Comparison of ENCODE assay signal across 24 cellular contexts in the genomic region with DNA sequence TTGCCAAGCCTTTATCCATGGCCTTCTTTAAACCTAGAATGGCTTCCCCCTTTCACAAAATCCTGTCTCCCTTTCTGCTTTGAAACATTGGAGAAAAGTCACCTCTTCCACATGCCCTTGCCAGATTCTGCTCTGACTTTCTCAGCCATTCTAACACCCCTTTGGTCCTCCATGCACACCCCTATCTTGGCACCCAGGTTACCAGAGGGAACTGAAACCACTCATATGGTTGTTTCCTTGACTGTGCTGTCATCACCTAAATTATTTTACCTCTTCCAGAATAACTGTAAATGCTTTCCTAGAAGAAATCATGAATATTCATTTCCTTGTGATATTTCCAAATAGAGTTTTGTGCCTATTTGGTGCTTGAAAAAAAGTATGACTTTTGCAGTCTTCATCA.
DNase-seq lines count a peak whose midpoint lies in the region; ATAC-seq, FAIRE-seq and TF ChIP-seq lines count a peak whose summit lies in the region.
"Had no signal": no experiment of that assay in that cellular context is flagged by ENCODE, and none has a peak within 500 bp of the region (broad histone marks: within the 10 kb centered on the region; RNA-seq: fewer than 3 reads in every experiment).

No MANE protein-coding gene starts in this region.

- H2AK5ac ChIP-seq in trophoblast cell (ENCODE audit: low read length), result no peak overlapping the region

- intact Hi-C loops in Right ventricle myocardium inferior (cut with DNase I), result no loop called here

- H3K18ac ChIP-seq in trophoblast cell (ENCODE audit: low read length), result no peak overlapping the region

- TF ChIP-seq POLR2A in GM12892 (IDR thresholded peaks at IDR 0.05; ENCODE audit: low read depth, low read length), result no peak

- H3K4me2 ChIP-seq in trophoblast cell (ENCODE audit: low read length), result no peak overlapping the region
- H3K4me2 ChIP-seq: neural progenitor cell had no signal

- H3K4me1 ChIP-seq in endodermal cell (ENCODE audit: control insufficient read depth, insufficient read depth, low read length), result no peaks in the 10 kb centered on the region
- H3K4me1 ChIP-seq in trophoblast cell (ENCODE audit: control insufficient read depth in 1 of 2, insufficient read depth in 2 of 2, low read length in 2 of 2), result no peaks in the 10 kb centered on the region
- H3K4me1 ChIP-seq: left lung, prostate gland, uterus had no signal

- H3K27ac ChIP-seq in endodermal cell (ENCODE audit: low read depth, low read length), result peak overlapping the region; percentile 2
- H3K27ac ChIP-seq in trophoblast cell (ENCODE audit: low read depth, low read length), result no peak overlapping the region
- H3K27ac ChIP-seq: left lung, neural progenitor cell, prostate gland, skin epidermis, uterus had no signal

- no peak overlapping the region for H3K4me3 Mint-ChIP-seq in endodermal cell
- H3K4me3 Mint-ChIP-seq: activated CD8-positive, alpha-beta T cell treated with anti-CD3 and anti-CD28 coated beads for 36 hours; activated T-cell treated with anti-CD3 and anti-CD28 coated beads, Interleukin-2, amount 50 U/mL, for 4 hours; neural progenitor cell; T-helper 17 cell; WTC11 had no signal

- no peak for TF ChIP-seq CTCF in endodermal cell (conservative IDR thresholded peaks at IDR 0.05)

- peaks cover 10% of the 10 kb centered on the region for H3K4me1 Mint-ChIP-seq in endodermal cell

- H3K9me3 ChIP-seq in endodermal cell (ENCODE audit: control insufficient read depth, low read length) (no peaks in the 10 kb centered on the region), trophoblast cell (ENCODE audit: insufficient read depth, low read depth, low read length) (peaks cover 2% of the 10 kb centered on the region)
- H3K9me3 ChIP-seq: left lung, prostate gland, uterus had no signal

- FAIRE-seq in GM12892 (lab: Jason Lieb, UNC), result peak; percentile 77

- H3K27me3 ChIP-seq in endodermal cell (ENCODE audit: control insufficient read depth, insufficient read depth, low read length, poor library complexity, severe bottlenecking) (no peaks in the 10 kb centered on the region), trophoblast cell (ENCODE audit: insufficient read depth, low read length) (no peaks in the 10 kb centered on the region)
- H3K27me3 ChIP-seq: left lung, neural progenitor cell, uterus had no signal

- H4K91ac ChIP-seq in trophoblast cell (ENCODE audit: low read depth, low read length), result no peak overlapping the region

- peak; percentile 70 for ATAC-seq in GM19351 (IDR thresholded peaks at IDR 0.05; ENCODE audit: unreplicated experiment)
- ATAC-seq in HG02798 (IDR thresholded peaks at IDR 0.05; ENCODE audit: poor library complexity, unreplicated experiment), result peak; percentile 51
- ATAC-seq in Right ventricle myocardium inferior, result no peak
- ATAC-seq in activated CD4-positive, CD25-positive, alpha-beta regulatory T cell treated with anti-CD3 and anti-CD28 coated beads, Interleukin-2, amount 50 U/mL, for 24 hours, result no peak
- no peak for ATAC-seq in left lobe of liver
- ATAC-seq: activated CD8-positive, alpha-beta T cell treated with anti-CD3 and anti-CD28 coated beads for 36 hours; activated naive CD4-positive, alpha-beta T cell treated with anti-CD3 and anti-CD28 coated beads, Interleukin-2, amount 50 U/mL, for 72 hours; activated T-cell treated with anti-CD3 and anti-CD28 coated beads, Interleukin-2, amount 50 U/mL, for 4 hours; HCT116; left lung; PC-3; T-helper 17 cell; WTC11 had no signal

- H3K27ac Mint-ChIP-seq in endodermal cell, result no peak overlapping the region
- H3K27ac Mint-ChIP-seq: activated CD8-positive, alpha-beta T cell treated with anti-CD3 and anti-CD28 coated beads for 36 hours; activated naive CD4-positive, alpha-beta T cell treated with anti-CD3 and anti-CD28 coated beads, Interleukin-2, amount 50 U/mL, for 72 hours; neural progenitor cell; T-helper 17 cell; WTC11 had no signal

- H3K14ac ChIP-seq in trophoblast cell (ENCODE audit: low read length), result no peak overlapping the region

- no peak overlapping the region for H3K23ac ChIP-seq in trophoblast cell (ENCODE audit: low read length)

- H2BK120ac ChIP-seq in trophoblast cell (ENCODE audit: insufficient read depth, low read length, poor library complexity), result no peak overlapping the region

- no peaks in the 10 kb centered on the region for H3K36me3 ChIP-seq in endodermal cell (ENCODE audit: control insufficient read depth, insufficient read depth, low read length)
- no peaks in the 10 kb centered on the region for H3K36me3 ChIP-seq in trophoblast cell (ENCODE audit: control insufficient read depth in 1 of 2, insufficient read depth in 2 of 2, low read length in 2 of 2)
- H3K36me3 ChIP-seq: neural progenitor cell, prostate gland, uterus had no signal

- H3K4me3 ChIP-seq in endodermal cell (ENCODE audit: low read length) (no peak overlapping the region), trophoblast cell (ENCODE audit: low read depth, low read length) (no peak overlapping the region)
- H3K4me3 ChIP-seq: left lung, neural progenitor cell, prostate gland, skin epidermis, uterus had no signal

- H3K27me3 Mint-ChIP-seq in endodermal cell (ENCODE audit: insufficient read depth), result no peaks in the 10 kb centered on the region
- H3K27me3 Mint-ChIP-seq: activated CD8-positive, alpha-beta T cell treated with anti-CD3 and anti-CD28 coated beads for 36 hours; T-helper 17 cell had no signal

- H3K9ac ChIP-seq in endodermal cell (ENCODE audit: extremely low read depth, low read length, poor library complexity, severe bottlenecking), result no peak overlapping the region
- no peak overlapping the region for H3K9ac ChIP-seq in trophoblast cell (ENCODE audit: low read length)
- H3K9ac ChIP-seq: neural progenitor cell had no signal

- no peaks in the 10 kb centered on the region for H3K79me2 ChIP-seq in trophoblast cell (ENCODE audit: control insufficient read depth, insufficient read depth, low read length, poor library complexity)

- peaks cover 2% of the 10 kb centered on the region for H3K79me1 ChIP-seq in trophoblast cell (ENCODE audit: low read length)

- no peak for DNase-seq in GM12892 (ENCODE audit: insufficient read length)
- DNase-seq in endodermal cell, result no peak
- no peak for DNase-seq in Right ventricle myocardium inferior (ENCODE audit: missing footprints)
- no peak for DNase-seq in trophoblast cell
- no peak for DNase-seq in left lobe of liver (ENCODE audit: low spot score)
- DNase-seq: activated CD8-positive, alpha-beta T cell treated with anti-CD3 and anti-CD28 coated beads for 36 hours; activated T-cell treated with anti-CD3 and anti-CD28 coated beads, Interleukin-2, amount 50 U/mL, for 4 hours; GDM1; head of caudate nucleus; left lung; midbrain; NCI-H1436 treated with DMSO at 0.1 percent for 48 hours; PC-3; T-helper 17 cell; uterus had no signal

- no peaks in the 10 kb centered on the region for H3K9me3 Mint-ChIP-seq in endodermal cell
- H3K9me3 Mint-ChIP-seq: activated CD8-positive, alpha-beta T cell treated with anti-CD3 and anti-CD28 coated beads for 36 hours; activated naive CD4-positive, alpha-beta T cell treated with anti-CD3 and anti-CD28 coated beads, Interleukin-2, amount 50 U/mL, for 72 hours; activated T-cell treated with anti-CD3 and anti-CD28 coated beads, Interleukin-2, amount 50 U/mL, for 4 hours; neural progenitor cell; WTC11 had no signal

- H4K8ac ChIP-seq in trophoblast cell (ENCODE audit: low read depth, low read length), result no peak overlapping the region

- H2BK12ac ChIP-seq in trophoblast cell (ENCODE audit: low read length), result no peak overlapping the region

- no peak overlapping the region for H3K4ac ChIP-seq in trophoblast cell (ENCODE audit: low read depth, low read length)

- H2AFZ ChIP-seq in trophoblast cell (ENCODE audit: insufficient read depth, low read length, poor library complexity), result no peak overlapping the region
- H2AFZ ChIP-seq: neural progenitor cell had no signal

- no peak overlapping the region for H4K12ac ChIP-seq in trophoblast cell (ENCODE audit: low read depth, low read length)

- no peaks in the 10 kb centered on the region for H3K36me3 Mint-ChIP-seq in endodermal cell (ENCODE audit: low read depth)
- H3K36me3 Mint-ChIP-seq: WTC11 had no signal

- H2BK5ac ChIP-seq in trophoblast cell (ENCODE audit: low read depth, low read length, poor library complexity), result no peak overlapping the region

Comparison
In these comparisons a context has a peak if more than half of its experiments do, and no peak if none do; other contexts are left out.
1. ATAC-seq: peak in GM19351 (single experiment) and HG02798 (single experiment); none in Right ventricle myocardium inferior (single experiment), activated CD4-positive, CD25-positive, alpha-beta regulatory T cell treated with anti-CD3 and anti-CD28 coated beads, Interleukin-2, amount 50 U/mL, for 24 hours (0 of 2) and left lobe of liver (single experiment).